In genomic region chr20:10434832-10435812, GRCh38 we compare ENCODE assay signal across 8 cellular contexts. TPM values are rescaled to one million over a fixed set of nuclear protein-coding genes. Genes with fewer than 3 reads are reported as not detected.
DNase-seq lines count a peak whose midpoint lies in the region; ATAC-seq and TF ChIP-seq lines count a peak whose summit lies in the region.

TSS of gene SLX4IP (plus strand) at chr20:10435305. CDS start at chr20:10458205, 22,900 bp downstream.

- TF ChIP-seq POLR2A in GM18505 (IDR thresholded peaks at IDR 0.05; ENCODE audit: borderline replicate concordance, extremely low read depth, insufficient read depth, insufficient read length) (peak; percentile 86), uterus (IDR thresholded peaks at IDR 0.05) (no peak)

- H3K36me3 ChIP-seq in ascending aorta (no peaks in the 10 kb centered on the region), uterus (no peaks in the 10 kb centered on the region)

- ATAC-seq in GM18505 (IDR thresholded peaks at IDR 0.05; ENCODE audit: unreplicated experiment): peak; percentile 60
- peak; percentile 57 for ATAC-seq in HG02970 (IDR thresholded peaks at IDR 0.05; ENCODE audit: low FRiP score, unreplicated experiment)
- peak; percentile 89 to 90 for ATAC-seq in right cardiac atrium

- peak within 1 kb of the TSS; percentile 95 for H3K27ac Mint-ChIP-seq in T-helper 2 cell treated with Interferon-gamma antibody and Interleukin-4, amounts not matched to agents 5 μg/mL and 100 μg/mL, for 36 hours

- peak within 1 kb of the TSS; percentile 83 to 84 for H3K27ac ChIP-seq in ascending aorta
- peak within 1 kb of the TSS; percentile 92 for H3K27ac ChIP-seq in right cardiac atrium (ENCODE audit: low read length)
- peak within 1 kb of the TSS; percentile 85 to 98 for H3K27ac ChIP-seq in uterus

- H3K4me3 ChIP-seq in ascending aorta: peak within 1 kb of the TSS; percentile 86 to 96
- H3K4me3 ChIP-seq in right cardiac atrium (ENCODE audit: low read length): peak within 1 kb of the TSS; percentile 56
- H3K4me3 ChIP-seq in uterus: peak within 1 kb of the TSS; percentile 86 to 99

- 2% methylated on average over 32 of the region's 32 CpGs for WGBS in right cardiac atrium

- H3K9me3 Mint-ChIP-seq in T-helper 2 cell treated with Interferon-gamma antibody and Interleukin-4, amounts not matched to agents 5 μg/mL and 100 μg/mL, for 36 hours: no peaks in the 10 kb centered on the region

- no peaks in the 10 kb centered on the region for H3K27me3 Mint-ChIP-seq in T-helper 2 cell treated with Interferon-gamma antibody and Interleukin-4, amounts not matched to agents 5 μg/mL and 100 μg/mL, for 36 hours (ENCODE audit: low read depth)

- H3K27me3 ChIP-seq in ascending aorta (no peaks in the 10 kb centered on the region), right cardiac atrium (ENCODE audit: control insufficient read depth, insufficient read depth) (no peaks in the 10 kb centered on the region), uterus (no peaks in the 10 kb centered on the region)

- peaks cover 10% of the 10 kb centered on the region for H3K36me3 Mint-ChIP-seq in T-helper 2 cell treated with Interferon-gamma antibody and Interleukin-4, amounts not matched to agents 5 μg/mL and 100 μg/mL, for 36 hours (ENCODE audit: low read depth)

- intact Hi-C loops in ascending aorta (cut with DNase I) (loop anchor here (1.0 to 10.0 kb wide), 5 partner anchors 170 to 840 kb away; partner anchors contain the start of genes JAG1 and SNAP25), right cardiac atrium (cut with DNase I) (no loop called here), uterus (cut with DNase I; ENCODE audit: low total_unique reads) (loop anchor here (10.0 kb wide), 1 partner anchor 240 kb away; the partner anchor contains the start of gene JAG1)

- peak within 1 kb of the TSS; percentile 94 for H3K4me3 Mint-ChIP-seq in T-helper 2 cell treated with Interferon-gamma antibody and Interleukin-4, amounts not matched to agents 5 μg/mL and 100 μg/mL, for 36 hours

- H3K4me1 ChIP-seq in ascending aorta: peaks cover 8 to 19% of the 10 kb centered on the region in 2 donors
- H3K4me1 ChIP-seq in right cardiac atrium (ENCODE audit: control insufficient read depth, insufficient read depth, low read length): peaks cover 5% of the 10 kb centered on the region
- no peaks in the 10 kb centered on the region for H3K4me1 ChIP-seq in uterus

- H3K4me1 Mint-ChIP-seq in T-helper 2 cell treated with Interferon-gamma antibody and Interleukin-4, amounts not matched to agents 5 μg/mL and 100 μg/mL, for 36 hours (ENCODE audit: low read depth): peaks cover 44% of the 10 kb centered on the region

- peak; percentile 96 for DNase-seq in NCI-H187 treated with DMSO at 0.1 percent for 48 hours (lab: John Stamatoyannopoulos, UW)
- peak; percentile 84 for DNase-seq in T-helper 2 cell treated with Interferon-gamma antibody and Interleukin-4, amounts not matched to agents 5 μg/mL and 100 μg/mL, for 36 hours (ENCODE audit: low spot score)
- peak; percentile 71 to 96 for DNase-seq in ascending aorta (ENCODE audit: low spot score in 2 of 2)
- peak; percentile 91 to 96 (median 95) for DNase-seq in right cardiac atrium
- DNase-seq in pulmonary artery endothelial cell (ENCODE audit: low read depth, low spot score): peak; percentile 89
- DNase-seq in uterus: peak; percentile 93 to 95

- no peaks in the 10 kb centered on the region for H3K9me3 ChIP-seq in ascending aorta
- no peaks in the 10 kb centered on the region for H3K9me3 ChIP-seq in right cardiac atrium (ENCODE audit: control insufficient read depth, low read length)
- H3K9me3 ChIP-seq in uterus: no peaks in the 10 kb centered on the region

- no peak for TF ChIP-seq CTCF in ascending aorta (IDR thresholded peaks at IDR 0.05)
- no peak for TF ChIP-seq CTCF in uterus (IDR thresholded peaks at IDR 0.05)

RNA-seq across cellular contexts. Expression of gene SLX4IP, which starts in this region (rescaled TPM):
- 4.5 TPM for total RNA-seq in ascending aorta
- 1 to 10 TPM; 2.4 to 3.2 (median 2.8) TPM for total RNA-seq in right cardiac atrium
- polyA plus RNA-seq in right cardiac atrium: 1.3 TPM
- 2.8 and 3.9 TPM in 2 replicates for total RNA-seq in pulmonary artery endothelial cell
- 1 to 10 TPM in 3 of 4 donors, under 1 TPM in 1; 0.51 to 7.1 (median 2.0) TPM for total RNA-seq in uterus

Comparison
In these comparisons a context has a peak if more than half of its experiments do, and no peak if none do; other contexts are left out.
1. Peak in every context shown above with its lines: DNase-seq, ATAC-seq, H3K4me3 ChIP-seq and H3K27ac ChIP-seq.
2. intact Hi-C loops: an anchor here in ascending aorta (1.0 to 10.0 kb wide) and uterus (10.0 kb wide); none called in right cardiac atrium.